10 cellular contexts compared by ENCODE assay signal in genomic region chr14:93034671-93034994, GRCh38.
DNase-seq lines count a peak whose midpoint lies in the region; ATAC-seq and TF ChIP-seq lines count a peak whose summit lies in the region.
"Had no signal": no experiment of that assay in that cellular context is flagged by ENCODE, and none has a peak within 500 bp of the region (broad histone marks: within the 10 kb centered on the region; RNA-seq: fewer than 3 reads in every experiment).

No MANE protein-coding gene starts in this region.

- H3K4me1 Mint-ChIP-seq in T-cell = peaks cover 28 to 36% (median 29%) of the 10 kb centered on the region in 3 donors

- H3K27ac Mint-ChIP-seq in T-cell = peak overlapping the region; percentile 70 to 81

- TF ChIP-seq CTCF in heart right ventricle (IDR thresholded peaks at IDR 0.05) = no peak
- TF ChIP-seq CTCF in gastroesophageal sphincter (IDR thresholded peaks at IDR 0.05) = no peak
- TF ChIP-seq CTCF in transverse colon (IDR thresholded peaks at IDR 0.05) = peak in 1 of 5 experiments; percentile 8

- H3K4me1 ChIP-seq in heart right ventricle = peaks cover 10 to 78% (median 70%) of the 10 kb centered on the region in 9 donors
- peaks cover 6 to 100% (median 77%) of the 10 kb centered on the region in 3 donors for H3K4me1 ChIP-seq in gastroesophageal sphincter
- H3K4me1 ChIP-seq in transverse colon = peaks cover 31 to 78% (median 46%) of the 10 kb centered on the region in 4 donors

- WGBS in heart right ventricle, 2 donors = 88 to 95% methylated on average over 5 of the region's 5 CpGs
- WGBS in gastroesophageal sphincter (ENCODE audit: low coverage in 1 of 2), 2 donors = 100% methylated on average over 1 of the region's 5 CpGs; no CpG with 5 or more reads in 1 of the 2 donors
- WGBS in transverse colon (ENCODE audit: low coverage in 1 of 2), 2 donors = 81% methylated on average over 4 of the region's 5 CpGs; no CpG with 5 or more reads in 1 of the 2 donors

- TF ChIP-seq EP300 in gastroesophageal sphincter (IDR thresholded peaks at IDR 0.05) (no peak), transverse colon (IDR thresholded peaks at IDR 0.05; ENCODE audit: low read depth) (no peak)

- in situ Hi-C loops in transverse colon (cut with MboI; ENCODE audit: low pct_ligation_motif_present in 1 of 4, low pct_unique_long_range_greater_than_20kb in 1 of 4, low sequenced_read_pairs in 3 of 4) = no loop called here

- ATAC-seq in heart right ventricle (peak in 1 of 8 donors; percentile 1), Right ventricle myocardium superior (ENCODE audit: poor library complexity) (no peak), T-cell (replicated peaks in 1 of 4) (no peak), gastroesophageal sphincter (no peak), sciatic nerve (no peak)

- CTCF ChIA-PET in T-cell (lab: Charles Lee) = interaction anchor here (0.5 to 1.5 kb wide), 3 partner anchors 79 to 144 kb away, joined by 3 to 7 read pairs (median 3); no protein-coding TSS in a partner anchor

- H3K9me3 ChIP-seq in heart right ventricle = no peaks in the 10 kb centered on the region
- no peaks in the 10 kb centered on the region for H3K9me3 ChIP-seq in gastroesophageal sphincter
- H3K9me3 ChIP-seq in transverse colon = no peaks in the 10 kb centered on the region

- no peaks in the 10 kb centered on the region for H3K27me3 Mint-ChIP-seq in T-cell

- H3K4me3 Mint-ChIP-seq in T-cell = peak overlapping the region in 1 of 3 donors; percentile 71

- intact Hi-C loops in heart right ventricle (cut with DNase I) = loop anchor here in 1 of 10 donors (5.0 kb wide), 1 partner anchor 82 kb away; no protein-coding TSS in a partner anchor
- intact Hi-C loops in Right ventricle myocardium superior (cut with DNase I) = no loop called here
- intact Hi-C loops in transverse colon (cut with DNase I; ENCODE audit: low total_unique reads) = loop anchor here (10.0 kb wide), 1 partner anchor 80 kb away; the partner anchor contains the start of gene ITPK1
- intact Hi-C loops in sciatic nerve (cut with DNase I) = no loop called here

- TF ChIP-seq POLR2A in gastroesophageal sphincter (IDR thresholded peaks at IDR 0.05) (no peak), transverse colon (IDR thresholded peaks at IDR 0.05) (no peak)

- H3K36me3 ChIP-seq in heart right ventricle (no peaks in the 10 kb centered on the region), gastroesophageal sphincter (no peaks in the 10 kb centered on the region), transverse colon (no peaks in the 10 kb centered on the region)

- no peaks in the 10 kb centered on the region for H3K27me3 ChIP-seq in heart right ventricle
- no peaks in the 10 kb centered on the region for H3K27me3 ChIP-seq in gastroesophageal sphincter
- H3K27me3 ChIP-seq in transverse colon = no peaks in the 10 kb centered on the region

- H3K27ac ChIP-seq in heart right ventricle = peak overlapping the region in 6 of 10 donors; percentile 19 to 77 (median 60)
- H3K27ac ChIP-seq in gastroesophageal sphincter = peak overlapping the region in 3 of 4 donors; percentile 89 to 95 (median 90)
- H3K27ac ChIP-seq in transverse colon = peak overlapping the region; percentile 46 to 89 (median 60)

- DNase-seq in heart right ventricle (no peak), Right ventricle myocardium superior (no peak), T-cell (no peak), transverse colon (no peak), EL (no peak), sciatic nerve (ENCODE audit: low spot score) (no peak)
- DNase-seq in stimulated activated naive CD4-positive, alpha-beta T cell treated with Interleukin-2 at 50 U/mL for 16 hours (lab: John Stamatoyannopoulos, UW) = no peak
- DNase-seq: GF-D8, NCI-H1092 treated with DMSO at 0.1 percent for 48 hours had no signal

- no peak overlapping the region for H3K4me3 ChIP-seq in heart right ventricle
- no peak overlapping the region for H3K4me3 ChIP-seq in gastroesophageal sphincter
- no peak overlapping the region for H3K4me3 ChIP-seq in transverse colon

- peaks cover 3% of the 10 kb centered on the region for H3K36me3 Mint-ChIP-seq in T-cell

- POLR2A ChIA-PET in T-cell (lab: Charles Lee) = no interaction called here

- no peaks in the 10 kb centered on the region for H3K9me3 Mint-ChIP-seq in T-cell
